ENCODE assay signal across 8 cellular contexts in genomic region chr10:24952146-24952700, GRCh38. TPM values are rescaled to one million over a fixed set of nuclear protein-coding genes. Genes with fewer than 3 reads are reported as not detected.
DNase-seq lines count a peak whose midpoint lies in the region; ATAC-seq and TF ChIP-seq lines count a peak whose summit lies in the region.

TSS of gene PRTFDC1 (minus strand) at chr10:24952606. CDS start at chr10:24952575, 31 bp downstream.

- peak within 1 kb of the TSS; percentile 74 for H3K4me3 Mint-ChIP-seq in activated naive CD4-positive, alpha-beta T cell treated with anti-CD3 and anti-CD28 coated beads, Interleukin-2, amount 10 ng/mL, durations not matched to agents 7 days and 5 days
- peak within 1 kb of the TSS; percentile 80 to 87 (median 86) for H3K4me3 Mint-ChIP-seq in immature natural killer cell

- peak within 1 kb of the TSS; percentile 73 for H3K27ac Mint-ChIP-seq in activated naive CD4-positive, alpha-beta T cell treated with anti-CD3 and anti-CD28 coated beads, Interleukin-2, amount 10 ng/mL, durations not matched to agents 7 days and 5 days
- H3K27ac Mint-ChIP-seq in immature natural killer cell = peak within 1 kb of the TSS; percentile 9 to 81 (median 54)

- H2AFZ ChIP-seq in mammary epithelial cell (ENCODE audit: low read depth, low read length) = peak within 1 kb of the TSS; percentile 96

- dilution Hi-C loops in mammary epithelial cell (cut with HindIII; ENCODE audit: low sequenced_read_pairs) = no loop called here

- H3K9me3 ChIP-seq in mammary epithelial cell (replicated peaks; ENCODE audit: insufficient read depth, low read length) (no peaks in the 10 kb centered on the region), spleen (no peaks in the 10 kb centered on the region)

- H3K79me2 ChIP-seq in mammary epithelial cell (ENCODE audit: insufficient read depth, low read length) = no peaks in the 10 kb centered on the region

- H3K36me3 ChIP-seq in mammary epithelial cell (ENCODE audit: insufficient read depth, low read length) (no peaks in the 10 kb centered on the region), spleen (no peaks in the 10 kb centered on the region)

- peak; percentile 28 for ATAC-seq in HG02798 (IDR thresholded peaks at IDR 0.05; ENCODE audit: poor library complexity, unreplicated experiment)

- peak; percentile 46 for DNase-seq in activated naive CD4-positive, alpha-beta T cell treated with anti-CD3 and anti-CD28 coated beads, Interleukin-2, amount 10 ng/mL, durations not matched to agents 7 days and 5 days
- no peak for DNase-seq in activated naive CD4-positive, alpha-beta T cell treated with anti-CD3 and anti-CD28 coated beads, Interleukin-2, amount 50 U/mL, for 16 hours
- DNase-seq in RKO (ENCODE audit: low spot score) (peak; percentile 77), mammary epithelial cell (no peak), immature natural killer cell (peak in 2 of 3 donors; percentile 32 to 34), spleen (peak; percentile 82), T1000 (lab: John Stamatoyannopoulos, UW) (no peak)

- no peaks in the 10 kb centered on the region for H3K27me3 Mint-ChIP-seq in activated naive CD4-positive, alpha-beta T cell treated with anti-CD3 and anti-CD28 coated beads, Interleukin-2, amount 10 ng/mL, durations not matched to agents 7 days and 5 days
- peaks cover 0 to 5% (median 1%) of the 10 kb centered on the region in 3 donors for H3K27me3 Mint-ChIP-seq in immature natural killer cell (ENCODE audit: low read depth in 3 of 3)

- intact Hi-C loops in mammary epithelial cell (cut with micrococcal nuclease) (no loop called here), spleen (cut with DNase I; ENCODE audit: low total_unique reads) (no loop called here)

- TF ChIP-seq POLR2A in spleen (IDR thresholded peaks at IDR 0.05) = no peak

- H3K27me3 ChIP-seq in mammary epithelial cell (ENCODE audit: insufficient read depth, low read length) = no peaks in the 10 kb centered on the region
- H3K27me3 ChIP-seq in spleen (replicated peaks in 1 of 7) = peaks cover 0 to 19% (median 0%) of the 10 kb centered on the region in 7 donors

- peak within 1 kb of the TSS; percentile 83 for H3K4me2 ChIP-seq in mammary epithelial cell (ENCODE audit: insufficient read depth, low read depth, low read length)

- H4K20me1 ChIP-seq in mammary epithelial cell (ENCODE audit: insufficient read depth, low read length) = no peaks in the 10 kb centered on the region

- H3K27ac ChIP-seq in mammary epithelial cell (ENCODE audit: insufficient read depth, low read depth, low read length) (peak within 1 kb of the TSS; percentile 25), spleen (peak within 1 kb of the TSS; percentile 64 to 84 (median 78))

- CTCF ChIA-PET in activated naive CD4-positive, alpha-beta T cell treated with anti-CD3 and anti-CD28 coated beads, Interleukin-2, amount 10 ng/mL, durations not matched to agents 7 days and 5 days (lab: Charles Lee) = interaction anchor here (0.6 to 2.5 kb wide), 5 partner anchors 13 to 355 kb away, joined by 3 to 10 read pairs (median 3); no protein-coding TSS in a partner anchor
- CTCF ChIA-PET in mammary epithelial cell (lab: Charles Lee; ENCODE audit: low non-redundant PET) = no interaction called here

- H3K4me1 Mint-ChIP-seq in activated naive CD4-positive, alpha-beta T cell treated with anti-CD3 and anti-CD28 coated beads, Interleukin-2, amount 10 ng/mL, durations not matched to agents 7 days and 5 days = peaks cover 22% of the 10 kb centered on the region
- H3K4me1 Mint-ChIP-seq in immature natural killer cell = peaks cover 11 to 16% of the 10 kb centered on the region in 2 donors

- no CpG with 5 or more reads among the region's 55 CpGs for WGBS in mammary epithelial cell (ENCODE audit: low coverage, missing lambda C conversion rate)
- WGBS in spleen, 5 donors = 1 to 5% (median 2%) methylated on average over 38 to 55 of the region's 55 CpGs

- no TSS peak for BruUV-seq in mammary epithelial cell (replicated peaks; lab: Mats Ljungman, UMichigan)

- H3K36me3 Mint-ChIP-seq in activated naive CD4-positive, alpha-beta T cell treated with anti-CD3 and anti-CD28 coated beads, Interleukin-2, amount 10 ng/mL, durations not matched to agents 7 days and 5 days = no peaks in the 10 kb centered on the region
- peaks cover 0 to 3% (median 0%) of the 10 kb centered on the region in 3 donors for H3K36me3 Mint-ChIP-seq in immature natural killer cell

- no peaks in the 10 kb centered on the region for H3K9me3 Mint-ChIP-seq in activated naive CD4-positive, alpha-beta T cell treated with anti-CD3 and anti-CD28 coated beads, Interleukin-2, amount 10 ng/mL, durations not matched to agents 7 days and 5 days
- H3K9me3 Mint-ChIP-seq in immature natural killer cell = no peaks in the 10 kb centered on the region

- H3K9ac ChIP-seq in mammary epithelial cell (ENCODE audit: insufficient read depth, low read length) = no peak within 1 kb of the TSS

- H3K4me1 ChIP-seq in mammary epithelial cell (ENCODE audit: insufficient read depth, low read length) (peaks cover 31% of the 10 kb centered on the region), spleen (peaks cover 0 to 29% (median 16%) of the 10 kb centered on the region in 6 donors)

- H3K4me3 ChIP-seq in mammary epithelial cell (replicated peaks in 1 of 3; ENCODE audit: insufficient read depth in 1 of 3, low read depth in 2 of 3, low read length in 3 of 3) (peak within 1 kb of the TSS in 2 of 3 experiments; percentile 37 to 54), spleen (peak within 1 kb of the TSS; percentile 38 to 79 (median 52))

- TF ChIP-seq CTCF in mammary epithelial cell (conservative IDR thresholded peaks at IDR 0.05 in 1 of 2, IDR thresholded peaks at IDR 0.05 in 1 of 2; ENCODE audit: extremely low read depth in 1 of 2, insufficient read depth in 1 of 2, low read depth in 1 of 2, low read length in 2 of 2) (peak in 1 of 2 donors; percentile 37), spleen (IDR thresholded peaks at IDR 0.05 in 8 of 11, conservative IDR thresholded peaks at IDR 0.05 in 3 of 11) (no peak)

- in situ Hi-C loops in mammary epithelial cell (cut with MboI; ENCODE audit: low sequenced_read_pairs in 2 of 2) = loop anchor here in 1 of 2 donors (10.0 to 25.0 kb wide), 2 partner anchors 127 to 240 kb away; partner anchors contain the start of gene ARHGAP21

RNA-seq across cellular contexts. Expression of gene PRTFDC1, which starts in this region (rescaled TPM):
- total RNA-seq in mammary epithelial cell = 1 to 10 TPM in 1 of 2 donors, not detected in 1; 4.2 TPM
- polyA plus RNA-seq in mammary epithelial cell = 2.3 TPM
- 0.83 TPM for polyA minus RNA-seq in mammary epithelial cell
- polyA plus RNA-seq in immature natural killer cell = 1 to 10 TPM in 1 of 3 donors, under 1 TPM in 1, not detected in 1; 0.40 to 1.3 TPM
- 1 to 10 TPM in 6 of 7 donors, under 1 TPM in 1; 0.85 to 3.8 (median 2.9) TPM for total RNA-seq in spleen
- polyA plus RNA-seq in spleen = 1 to 10 TPM; 1.7 to 3.1 (median 2.3) TPM

Comparison
In these comparisons a context has a peak if more than half of its experiments do, and no peak if none do; other contexts are left out.
1. DNase-seq: peak in activated naive CD4-positive, alpha-beta T cell treated with anti-CD3 and anti-CD28 coated beads, Interleukin-2, amount 10 ng/mL, durations not matched to agents 7 days and 5 days (single experiment), RKO (single experiment), immature natural killer cell (2 of 3) and spleen (single experiment); none in activated naive CD4-positive, alpha-beta T cell treated with anti-CD3 and anti-CD28 coated beads, Interleukin-2, amount 50 U/mL, for 16 hours (single experiment), mammary epithelial cell (single experiment) and T1000 (single experiment).